1 cellular context compared by ENCODE assay signal in the genomic region with DNA sequence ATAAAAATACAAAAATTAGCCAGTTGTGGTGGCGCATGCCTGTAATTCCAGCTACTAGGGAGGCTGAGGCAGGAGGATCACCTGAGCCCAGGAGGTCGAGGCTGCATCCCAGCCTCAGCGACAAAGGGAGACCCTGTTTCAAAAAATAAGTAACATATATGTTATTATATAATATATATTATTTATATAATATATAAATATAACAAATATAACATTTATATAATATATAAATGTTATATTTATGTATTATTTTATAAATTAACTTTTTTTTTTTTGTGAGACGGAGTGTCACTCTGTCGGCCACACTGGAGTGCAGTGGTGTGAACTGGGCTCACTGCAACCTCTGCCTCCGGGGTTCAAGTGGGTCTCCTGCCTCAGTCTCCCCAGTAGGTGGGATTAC.
TF ChIP-seq lines count a peak whose summit lies in the region.

No MANE protein-coding gene starts in this region.

TF ChIP-seq in WTC11, 78 proteins besides CTCF, POLR2A, EP300 and RAD21:
- peak; percentile 95 for TF ChIP-seq HMGA2 (CRISPR knock-in tag; IDR thresholded peaks at IDR 0.05)
- no peak for TF ChIP-seq SMAD3 (CRISPR knock-in tag; IDR thresholded peaks at IDR 0.05; ENCODE audit: borderline replicate concordance)
